ENCODE assay signal across 8 cellular contexts in the genomic region with DNA sequence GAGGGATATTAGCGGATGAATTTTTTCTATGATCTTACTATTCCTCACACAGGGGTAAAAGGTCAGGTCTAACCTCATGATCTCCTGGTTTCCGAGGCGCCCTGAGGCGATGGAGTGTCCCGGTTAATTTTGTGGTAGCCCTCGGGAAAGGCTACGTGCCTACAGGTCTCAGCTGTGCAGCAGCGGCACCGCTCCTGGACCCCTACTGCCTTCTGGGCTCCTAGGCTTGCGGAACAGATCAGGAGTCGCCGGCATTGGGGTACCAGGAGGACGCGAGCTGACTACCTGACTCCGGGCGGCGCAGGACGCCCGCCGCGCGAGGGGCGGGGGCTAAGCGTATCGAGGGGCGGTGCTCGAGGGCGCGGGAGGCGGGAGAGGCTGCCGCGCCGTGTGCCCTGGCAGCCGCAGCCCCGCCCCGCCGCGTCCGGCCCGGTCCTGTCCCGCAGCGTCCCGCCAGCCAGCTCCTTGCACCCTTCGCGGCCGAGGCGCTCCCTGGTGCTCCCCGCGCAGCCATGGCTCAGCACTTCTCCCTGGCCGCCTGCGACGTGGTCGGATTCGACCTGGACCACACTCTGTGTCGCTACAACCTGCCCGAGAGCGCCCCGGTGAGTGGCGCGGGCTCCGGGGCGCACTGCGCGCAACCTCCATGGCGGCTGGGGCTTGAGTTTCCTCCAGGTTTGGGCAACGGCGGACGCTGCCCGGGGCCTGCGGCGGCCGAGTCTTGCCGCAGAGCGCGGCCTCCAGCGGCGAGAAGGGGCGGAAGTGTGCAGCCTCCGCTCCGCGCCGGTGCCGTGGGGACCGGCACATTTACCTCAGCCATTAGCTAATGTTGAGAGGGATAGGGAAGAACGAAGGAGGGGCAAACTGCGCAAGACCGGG. TPM values are rescaled to one million over a fixed set of nuclear protein-coding genes. Genes with fewer than 3 reads are reported as not detected.
DNase-seq lines count a peak whose midpoint lies in the region; ATAC-seq lines count a peak whose summit lies in the region.

A gene (plus strand): TSS at position 435 of the 879 bp plus-strand sequence. CDS start 78 bp downstream, at position 513.

- peak within 1 kb of the TSS; percentile 92 for H3K4me3 ChIP-seq in HUES6 (ENCODE audit: low read depth, low read length)

- peaks cover 42% of the 10 kb centered on the region for H3K4me1 ChIP-seq in HUES6 (ENCODE audit: control insufficient read depth, insufficient read depth, low read length)

- peaks cover 3% of the 10 kb centered on the region for H3K9me3 Mint-ChIP-seq in stimulated activated effector memory CD8-positive, alpha-beta T cell treated with anti-CD3 and anti-CD28 coated beads, Interleukin-12 subunit alpha, Interleukin-12 subunit beta, amount 100 ng/mL, for 72 hours

- peaks cover 12% of the 10 kb centered on the region for H3K9me3 ChIP-seq in HUES6 (ENCODE audit: control insufficient read depth, insufficient read depth, low read depth, low read length)

- H3K27ac Mint-ChIP-seq in stimulated activated effector memory CD8-positive, alpha-beta T cell treated with anti-CD3 and anti-CD28 coated beads, Interleukin-12 subunit alpha, Interleukin-12 subunit beta, amount 100 ng/mL, for 72 hours = peak within 1 kb of the TSS; percentile 88

- H3K4me1 Mint-ChIP-seq in stimulated activated effector memory CD8-positive, alpha-beta T cell treated with anti-CD3 and anti-CD28 coated beads, Interleukin-12 subunit alpha, Interleukin-12 subunit beta, amount 100 ng/mL, for 72 hours = peaks cover 42% of the 10 kb centered on the region

- H3K4me3 Mint-ChIP-seq in stimulated activated effector memory CD8-positive, alpha-beta T cell treated with anti-CD3 and anti-CD28 coated beads, Interleukin-12 subunit alpha, Interleukin-12 subunit beta, amount 100 ng/mL, for 72 hours = peak within 1 kb of the TSS; percentile 87

- peak; percentile 78 for DNase-seq in DMS153 (lab: John Stamatoyannopoulos, UW)
- DNase-seq in OCI-M2 (lab: John Stamatoyannopoulos, UW; ENCODE audit: unreplicated experiment) = peak; percentile 43
- DNase-seq in activated T-cell treated with anti-CD3 and anti-CD28 coated beads, Interleukin-2, amount 50 U/mL, for 1 hour = peak; percentile 90
- peak; percentile 83 for DNase-seq in myocyte (ENCODE audit: low read depth)
- DNase-seq in stimulated activated effector memory CD8-positive, alpha-beta T cell treated with anti-CD3 and anti-CD28 coated beads, Interleukin-12 subunit alpha, Interleukin-12 subunit beta, amount 100 ng/mL, for 72 hours (ENCODE audit: low spot score in 2 of 2) = peak; percentile 68 to 91

- peak within 1 kb of the TSS; percentile 92 for H3K27ac ChIP-seq in HUES6 (ENCODE audit: low read depth, low read length)

- H3K36me3 Mint-ChIP-seq in stimulated activated effector memory CD8-positive, alpha-beta T cell treated with anti-CD3 and anti-CD28 coated beads, Interleukin-12 subunit alpha, Interleukin-12 subunit beta, amount 100 ng/mL, for 72 hours = peaks cover 13% of the 10 kb centered on the region

- ATAC-seq in GM21447 (IDR thresholded peaks at IDR 0.05; ENCODE audit: unreplicated experiment) (peak; percentile 72), esophagus mucosa (peak; percentile 98)
- ATAC-seq in stimulated activated effector memory CD8-positive, alpha-beta T cell treated with anti-CD3 and anti-CD28 coated beads, Interleukin-12 subunit alpha, Interleukin-12 subunit beta, amount 100 ng/mL, for 72 hours = peak; percentile 95

- 0 out of 2 replicates have a peak, but pooled peaks cover 3% of the 10 kb centered on the region for H3K36me3 ChIP-seq in HUES6 (ENCODE audit: control insufficient read depth, insufficient read depth, low read length)

- H3K9ac ChIP-seq in HUES6 (ENCODE audit: low read length) = peak within 1 kb of the TSS; percentile 95

- H3K27me3 ChIP-seq in HUES6 (ENCODE audit: control insufficient read depth, insufficient read depth, low read length) = no peaks in the 10 kb centered on the region

RNA-seq across cellular contexts. Expression of the gene that starts here (rescaled TPM):
- total RNA-seq in esophagus mucosa (42.4 TPM), myocyte (13.1 and 13.2 TPM in 2 replicates)
- polyA plus RNA-seq in myocyte (2012) = 19.1 TPM

Comparison
In these comparisons a context has a peak if more than half of its experiments do, and no peak if none do; other contexts are left out.
1. Peak in every context shown above with its lines: DNase-seq, ATAC-seq, H3K4me3 ChIP-seq and H3K27ac ChIP-seq.